21 cellular contexts compared by ENCODE assay signal in genomic region chr16:47826070-47826469, GRCh38.
DNase-seq lines count a peak whose midpoint lies in the region; ATAC-seq lines count a peak whose summit lies in the region.
"Had no signal": no experiment of that assay in that cellular context is flagged by ENCODE, and none has a peak within 500 bp of the region (broad histone marks: within the 10 kb centered on the region; RNA-seq: fewer than 3 reads in every experiment).

No MANE protein-coding gene starts in this region.

- DNase-seq in RPMI7951 (ENCODE audit: low read depth) (peak; percentile 13), medulla oblongata (ENCODE audit: extremely low spot score) (peak; percentile 62), inferior parietal cortex (ENCODE audit: extremely low spot score) (no peak), KG1 (lab: John Stamatoyannopoulos, UW) (no peak)
- DNase-seq: CD4-positive, alpha-beta T cell; DND-41; H7; Kasumi-1; MG63; NCI-H1417; NCI-H187 treated with DMSO at 0.1 percent for 48 hours; NCI-H2107; NCI-H2227 treated with DMSO at 0.1 percent for 48 hours; NCI-H510A treated with DMSO at 0.1 percent for 48 hours; NCI-H774 had no signal

- ATAC-seq in GM21576 (IDR thresholded peaks at IDR 0.05; ENCODE audit: unreplicated experiment): no peak
- ATAC-seq: GM12878, Panc1 had no signal

- H3K27ac ChIP-seq in cingulate gyrus (ENCODE audit: low read depth, low read length): peak overlapping the region; percentile 82
- H3K27ac ChIP-seq in temporal lobe (ENCODE audit: low read depth, low read length): peak overlapping the region; percentile 70
- H3K27ac ChIP-seq: BLaER1 had no signal

Comparison
In these comparisons a context has a peak if more than half of its experiments do, and no peak if none do; other contexts are left out.
1. DNase-seq: peak in RPMI7951 (single experiment) and medulla oblongata (single experiment); none in inferior parietal cortex (single experiment) and KG1 (single experiment).